ENCODE assay signal across 1 cellular context in the genomic region with DNA sequence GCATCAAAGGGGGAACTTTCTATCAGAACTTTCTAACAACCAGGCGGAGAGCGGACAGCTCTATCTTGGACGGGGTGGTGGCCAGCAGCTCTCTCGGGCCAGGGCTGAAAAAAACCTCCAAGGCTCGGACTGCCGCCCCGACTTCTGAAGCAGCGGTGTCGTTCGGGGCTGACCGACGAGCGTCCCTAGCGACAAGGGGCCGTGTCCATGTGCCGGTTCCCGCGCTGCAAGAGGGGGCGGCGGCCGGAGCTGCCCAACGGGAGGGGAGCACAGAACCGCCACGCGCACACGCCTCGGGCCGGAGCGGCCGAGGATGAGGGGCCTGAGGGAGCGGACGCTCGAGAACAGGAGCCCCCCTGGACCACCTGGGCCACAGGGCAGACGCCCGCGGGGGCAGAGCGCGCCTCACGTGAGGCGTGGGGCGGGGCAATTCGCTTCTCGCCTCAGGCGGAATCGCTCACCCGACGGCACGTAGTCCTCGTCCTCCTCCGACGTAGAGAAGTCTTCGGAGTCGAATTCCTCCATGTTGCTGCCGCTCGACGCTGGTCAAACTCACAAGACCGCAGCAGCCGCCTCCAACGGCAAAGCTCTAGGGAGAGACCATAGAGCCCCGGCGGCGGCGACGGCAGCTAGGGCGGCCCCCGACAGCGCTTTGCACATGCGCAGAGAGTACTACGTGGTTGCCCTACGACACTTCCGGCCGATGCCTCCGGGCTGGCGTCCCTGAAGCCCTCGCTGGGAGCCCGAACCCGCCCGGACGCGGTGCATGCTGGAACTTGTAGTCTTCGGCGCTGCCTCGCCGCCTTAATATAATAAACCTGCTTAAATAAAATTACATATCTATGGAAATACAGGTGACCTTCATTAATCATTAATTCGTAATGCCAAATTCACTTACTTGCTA.
TF ChIP-seq lines count a peak whose summit lies in the region.

A gene (minus strand): TSS at position 676 of the 904 bp plus-strand sequence. CDS start 151 bp downstream, at position 525.

TF ChIP-seq in HepG2, 621 proteins besides CTCF, POLR2A, EP300 and RAD21 (continued from another document and continues in another):
- TF ChIP-seq, protein P1, sequence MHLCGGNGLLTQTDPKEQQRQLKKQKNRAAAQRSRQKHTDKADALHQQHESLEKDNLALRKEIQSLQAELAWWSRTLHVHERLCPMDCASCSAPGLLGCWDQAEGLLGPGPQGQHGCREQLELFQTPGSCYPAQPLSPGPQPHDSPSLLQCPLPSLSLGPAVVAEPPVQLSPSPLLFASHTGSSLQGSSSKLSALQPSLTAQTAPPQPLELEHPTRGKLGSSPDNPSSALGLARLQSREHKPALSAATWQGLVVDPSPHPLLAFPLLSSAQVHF (CRISPR knock-in tag; IDR thresholded peaks at IDR 0.05): peak; percentile 97
- TF ChIP-seq PAX8 (CRISPR knock-in tag; IDR thresholded peaks at IDR 0.05; ENCODE audit: borderline replicate concordance) (no peak), SOX6 (IDR thresholded peaks at IDR 0.05) (no peak), SOX6 (CRISPR knock-in tag; IDR thresholded peaks at IDR 0.05) (peak; percentile 59), ZNF720 (CRISPR knock-in tag; IDR thresholded peaks at IDR 0.05) (peak; percentile 92), ZMYM4 (CRISPR knock-in tag; IDR thresholded peaks at IDR 0.05) (peak; percentile 87), ZNF607 (CRISPR knock-in tag; IDR thresholded peaks at IDR 0.05; ENCODE audit: borderline replicate concordance) (peak; percentile 99), IRF2 (CRISPR knock-in tag; IDR thresholded peaks at IDR 0.05) (no peak; the same call in 1 of the 2 replicates), EED (CRISPR knock-in tag; IDR thresholded peaks at IDR 0.05) (no peak), HDAC2 (CRISPR knock-in tag; IDR thresholded peaks at IDR 0.05) (peak; percentile 89), DNMT1 (CRISPR knock-in tag; IDR thresholded peaks at IDR 0.05) (peak; percentile 77; the same call in 1 of the 2 replicates), NONO (IDR thresholded peaks at IDR 0.05) (no peak), NONO (CRISPR knock-in tag; conservative IDR thresholded peaks at IDR 0.05) (peak; percentile 79), MEIS2 (CRISPR knock-in tag; IDR thresholded peaks at IDR 0.05) (peak; percentile 76; the same call in 1 of the 2 replicates), ZNF7 (CRISPR knock-in tag; IDR thresholded peaks at IDR 0.05) (no peak), SRY (CRISPR knock-in tag; IDR thresholded peaks at IDR 0.05) (peak; percentile 99), TP53 (CRISPR knock-in tag; conservative IDR thresholded peaks at IDR 0.05) (peak; percentile 82; the same call in 1 of the 2 replicates), TBX2 (CRISPR knock-in tag; IDR thresholded peaks at IDR 0.05; ENCODE audit: borderline replicate concordance) (peak; percentile 92), GFI1 (CRISPR knock-in tag; IDR thresholded peaks at IDR 0.05; ENCODE audit: borderline replicate concordance) (peak; percentile 79; the same call in 1 of the 2 replicates), GTF3A (CRISPR knock-in tag; conservative IDR thresholded peaks at IDR 0.05) (0 out of 2 replicates have a peak, but pooled peaks have one; percentile 60), TAF1 (CRISPR knock-in tag; IDR thresholded peaks at IDR 0.05) (peak; percentile 59), ZFP82 (CRISPR knock-in tag; IDR thresholded peaks at IDR 0.05; ENCODE audit: borderline replicate concordance) (peak; percentile 40; the same call in 1 of the 2 replicates), ZNF547 (CRISPR knock-in tag; IDR thresholded peaks at IDR 0.05) (peak; percentile 99), ZNF776 (CRISPR knock-in tag; IDR thresholded peaks at IDR 0.05) (peak; percentile 98), STAT5B (CRISPR knock-in tag; IDR thresholded peaks at IDR 0.05) (0 out of 2 replicates have a peak, but pooled peaks have one; percentile 27), SUZ12 (IDR thresholded peaks at IDR 0.05; ENCODE audit: low read depth, low read length) (peak; percentile 76), ARNT2 (CRISPR knock-in tag; IDR thresholded peaks at IDR 0.05; ENCODE audit: low read depth) (peak; percentile 95), HNRNPL (IDR thresholded peaks at IDR 0.05; ENCODE audit: low read depth, low read length) (no peak; the same call in 1 of the 2 replicates), NRL (CRISPR knock-in tag; IDR thresholded peaks at IDR 0.05; ENCODE audit: borderline replicate concordance) (peak; percentile 100), ZFP36 (IDR thresholded peaks at IDR 0.05; ENCODE audit: borderline replicate concordance, low read depth, low read length, partially characterized antibody) (peak; percentile 28), KDM1A (CRISPR knock-in tag; IDR thresholded peaks at IDR 0.05) (peak; percentile 48; the same call in 1 of the 2 replicates), RORA (CRISPR knock-in tag; IDR thresholded peaks at IDR 0.05) (no peak), SAP130 (CRISPR knock-in tag; IDR thresholded peaks at IDR 0.05; ENCODE audit: low read depth) (peak; percentile 99), ZNF430 (CRISPR knock-in tag; IDR thresholded peaks at IDR 0.05) (peak; percentile 98), NAIF1 (CRISPR knock-in tag; IDR thresholded peaks at IDR 0.05; ENCODE audit: borderline replicate concordance) (no peak; the same call in 1 of the 2 replicates)
- TF ChIP-seq, protein P2, sequence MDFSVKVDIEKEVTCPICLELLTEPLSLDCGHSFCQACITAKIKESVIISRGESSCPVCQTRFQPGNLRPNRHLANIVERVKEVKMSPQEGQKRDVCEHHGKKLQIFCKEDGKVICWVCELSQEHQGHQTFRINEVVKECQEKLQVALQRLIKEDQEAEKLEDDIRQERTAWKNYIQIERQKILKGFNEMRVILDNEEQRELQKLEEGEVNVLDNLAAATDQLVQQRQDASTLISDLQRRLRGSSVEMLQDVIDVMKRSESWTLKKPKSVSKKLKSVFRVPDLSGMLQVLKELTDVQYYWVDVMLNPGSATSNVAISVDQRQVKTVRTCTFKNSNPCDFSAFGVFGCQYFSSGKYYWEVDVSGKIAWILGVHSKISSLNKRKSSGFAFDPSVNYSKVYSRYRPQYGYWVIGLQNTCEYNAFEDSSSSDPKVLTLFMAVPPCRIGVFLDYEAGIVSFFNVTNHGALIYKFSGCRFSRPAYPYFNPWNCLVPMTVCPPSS (IDR thresholded peaks at IDR 0.05): no peak
- TF ChIP-seq, protein P3, sequence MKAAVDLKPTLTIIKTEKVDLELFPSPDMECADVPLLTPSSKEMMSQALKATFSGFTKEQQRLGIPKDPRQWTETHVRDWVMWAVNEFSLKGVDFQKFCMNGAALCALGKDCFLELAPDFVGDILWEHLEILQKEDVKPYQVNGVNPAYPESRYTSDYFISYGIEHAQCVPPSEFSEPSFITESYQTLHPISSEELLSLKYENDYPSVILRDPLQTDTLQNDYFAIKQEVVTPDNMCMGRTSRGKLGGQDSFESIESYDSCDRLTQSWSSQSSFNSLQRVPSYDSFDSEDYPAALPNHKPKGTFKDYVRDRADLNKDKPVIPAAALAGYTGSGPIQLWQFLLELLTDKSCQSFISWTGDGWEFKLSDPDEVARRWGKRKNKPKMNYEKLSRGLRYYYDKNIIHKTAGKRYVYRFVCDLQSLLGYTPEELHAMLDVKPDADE (CRISPR knock-in tag; IDR thresholded peaks at IDR 0.05): no peak
- TF ChIP-seq, protein P4, sequence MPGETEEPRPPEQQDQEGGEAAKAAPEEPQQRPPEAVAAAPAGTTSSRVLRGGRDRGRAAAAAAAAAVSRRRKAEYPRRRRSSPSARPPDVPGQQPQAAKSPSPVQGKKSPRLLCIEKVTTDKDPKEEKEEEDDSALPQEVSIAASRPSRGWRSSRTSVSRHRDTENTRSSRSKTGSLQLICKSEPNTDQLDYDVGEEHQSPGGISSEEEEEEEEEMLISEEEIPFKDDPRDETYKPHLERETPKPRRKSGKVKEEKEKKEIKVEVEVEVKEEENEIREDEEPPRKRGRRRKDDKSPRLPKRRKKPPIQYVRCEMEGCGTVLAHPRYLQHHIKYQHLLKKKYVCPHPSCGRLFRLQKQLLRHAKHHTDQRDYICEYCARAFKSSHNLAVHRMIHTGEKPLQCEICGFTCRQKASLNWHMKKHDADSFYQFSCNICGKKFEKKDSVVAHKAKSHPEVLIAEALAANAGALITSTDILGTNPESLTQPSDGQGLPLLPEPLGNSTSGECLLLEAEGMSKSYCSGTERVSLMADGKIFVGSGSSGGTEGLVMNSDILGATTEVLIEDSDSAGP (CRISPR knock-in tag; IDR thresholded peaks at IDR 0.05; ENCODE audit: borderline replicate concordance): peak; percentile 93; the same call in 1 of the 2 replicates
- TF ChIP-seq, protein P5, sequence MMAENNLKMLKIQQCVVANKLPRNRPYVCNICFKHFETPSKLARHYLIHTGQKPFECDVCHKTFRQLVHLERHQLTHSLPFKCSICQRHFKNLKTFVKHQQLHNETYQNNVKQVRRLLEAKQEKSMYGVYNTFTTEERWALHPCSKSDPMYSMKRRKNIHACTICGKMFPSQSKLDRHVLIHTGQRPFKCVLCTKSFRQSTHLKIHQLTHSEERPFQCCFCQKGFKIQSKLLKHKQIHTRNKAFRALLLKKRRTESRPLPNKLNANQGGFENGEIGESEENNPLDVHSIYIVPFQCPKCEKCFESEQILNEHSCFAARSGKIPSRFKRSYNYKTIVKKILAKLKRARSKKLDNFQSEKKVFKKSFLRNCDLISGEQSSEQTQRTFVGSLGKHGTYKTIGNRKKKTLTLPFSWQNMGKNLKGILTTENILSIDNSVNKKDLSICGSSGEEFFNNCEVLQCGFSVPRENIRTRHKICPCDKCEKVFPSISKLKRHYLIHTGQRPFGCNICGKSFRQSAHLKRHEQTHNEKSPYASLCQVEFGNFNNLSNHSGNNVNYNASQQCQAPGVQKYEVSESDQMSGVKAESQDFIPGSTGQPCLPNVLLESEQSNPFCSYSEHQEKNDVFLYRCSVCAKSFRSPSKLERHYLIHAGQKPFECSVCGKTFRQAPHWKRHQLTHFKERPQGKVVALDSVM (CRISPR knock-in tag; IDR thresholded peaks at IDR 0.05): peak; percentile 36; the same call in 1 of the 2 replicates
- TF ChIP-seq, protein P6, sequence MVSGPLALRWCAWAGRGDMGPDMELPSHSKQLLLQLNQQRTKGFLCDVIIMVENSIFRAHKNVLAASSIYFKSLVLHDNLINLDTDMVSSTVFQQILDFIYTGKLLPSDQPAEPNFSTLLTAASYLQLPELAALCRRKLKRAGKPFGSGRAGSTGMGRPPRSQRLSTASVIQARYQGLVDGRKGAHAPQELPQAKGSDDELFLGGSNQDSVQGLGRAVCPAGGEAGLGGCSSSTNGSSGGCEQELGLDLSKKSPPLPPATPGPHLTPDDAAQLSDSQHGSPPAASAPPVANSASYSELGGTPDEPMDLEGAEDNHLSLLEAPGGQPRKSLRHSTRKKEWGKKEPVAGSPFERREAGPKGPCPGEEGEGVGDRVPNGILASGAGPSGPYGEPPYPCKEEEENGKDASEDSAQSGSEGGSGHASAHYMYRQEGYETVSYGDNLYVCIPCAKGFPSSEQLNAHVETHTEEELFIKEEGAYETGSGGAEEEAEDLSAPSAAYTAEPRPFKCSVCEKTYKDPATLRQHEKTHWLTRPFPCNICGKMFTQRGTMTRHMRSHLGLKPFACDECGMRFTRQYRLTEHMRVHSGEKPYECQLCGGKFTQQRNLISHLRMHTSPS (CRISPR knock-in tag; IDR thresholded peaks at IDR 0.05; ENCODE audit: low read depth): 0 out of 2 replicates have a peak, but pooled peaks have one; percentile 41
- TF ChIP-seq, protein P7, sequence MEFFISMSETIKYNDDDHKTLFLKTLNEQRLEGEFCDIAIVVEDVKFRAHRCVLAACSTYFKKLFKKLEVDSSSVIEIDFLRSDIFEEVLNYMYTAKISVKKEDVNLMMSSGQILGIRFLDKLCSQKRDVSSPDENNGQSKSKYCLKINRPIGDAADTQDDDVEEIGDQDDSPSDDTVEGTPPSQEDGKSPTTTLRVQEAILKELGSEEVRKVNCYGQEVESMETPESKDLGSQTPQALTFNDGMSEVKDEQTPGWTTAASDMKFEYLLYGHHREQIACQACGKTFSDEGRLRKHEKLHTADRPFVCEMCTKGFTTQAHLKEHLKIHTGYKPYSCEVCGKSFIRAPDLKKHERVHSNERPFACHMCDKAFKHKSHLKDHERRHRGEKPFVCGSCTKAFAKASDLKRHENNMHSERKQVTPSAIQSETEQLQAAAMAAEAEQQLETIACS (CRISPR knock-in tag; IDR thresholded peaks at IDR 0.05): no peak
- TF ChIP-seq, protein P8, sequence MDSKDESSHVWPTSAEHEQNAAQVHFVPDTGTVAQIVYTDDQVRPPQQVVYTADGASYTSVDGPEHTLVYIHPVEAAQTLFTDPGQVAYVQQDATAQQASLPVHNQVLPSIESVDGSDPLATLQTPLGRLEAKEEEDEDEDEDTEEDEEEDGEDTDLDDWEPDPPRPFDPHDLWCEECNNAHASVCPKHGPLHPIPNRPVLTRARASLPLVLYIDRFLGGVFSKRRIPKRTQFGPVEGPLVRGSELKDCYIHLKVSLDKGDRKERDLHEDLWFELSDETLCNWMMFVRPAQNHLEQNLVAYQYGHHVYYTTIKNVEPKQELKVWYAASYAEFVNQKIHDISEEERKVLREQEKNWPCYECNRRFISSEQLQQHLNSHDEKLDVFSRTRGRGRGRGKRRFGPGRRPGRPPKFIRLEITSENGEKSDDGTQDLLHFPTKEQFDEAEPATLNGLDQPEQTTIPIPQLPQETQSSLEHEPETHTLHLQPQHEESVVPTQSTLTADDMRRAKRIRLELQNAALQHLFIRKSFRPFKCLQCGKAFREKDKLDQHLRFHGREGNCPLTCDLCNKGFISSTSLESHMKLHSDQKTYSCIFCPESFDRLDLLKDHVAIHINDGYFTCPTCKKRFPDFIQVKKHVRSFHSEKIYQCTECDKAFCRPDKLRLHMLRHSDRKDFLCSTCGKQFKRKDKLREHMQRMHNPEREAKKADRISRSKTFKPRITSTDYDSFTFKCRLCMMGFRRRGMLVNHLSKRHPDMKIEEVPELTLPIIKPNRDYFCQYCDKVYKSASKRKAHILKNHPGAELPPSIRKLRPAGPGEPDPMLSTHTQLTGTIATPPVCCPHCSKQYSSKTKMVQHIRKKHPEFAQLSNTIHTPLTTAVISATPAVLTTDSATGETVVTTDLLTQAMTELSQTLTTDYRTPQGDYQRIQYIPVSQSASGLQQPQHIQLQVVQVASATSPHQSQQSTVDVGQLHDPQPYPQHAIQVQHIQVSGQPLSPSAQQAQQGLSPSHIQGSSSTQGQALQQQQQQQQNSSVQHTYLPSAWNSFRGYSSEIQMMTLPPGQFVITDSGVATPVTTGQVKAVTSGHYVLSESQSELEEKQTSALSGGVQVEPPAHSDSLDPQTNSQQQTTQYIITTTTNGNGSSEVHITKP (CRISPR knock-in tag; IDR thresholded peaks at IDR 0.05; ENCODE audit: low read depth): peak; percentile 71; the same call in 1 of the 2 replicates
- TF ChIP-seq, protein P9, sequence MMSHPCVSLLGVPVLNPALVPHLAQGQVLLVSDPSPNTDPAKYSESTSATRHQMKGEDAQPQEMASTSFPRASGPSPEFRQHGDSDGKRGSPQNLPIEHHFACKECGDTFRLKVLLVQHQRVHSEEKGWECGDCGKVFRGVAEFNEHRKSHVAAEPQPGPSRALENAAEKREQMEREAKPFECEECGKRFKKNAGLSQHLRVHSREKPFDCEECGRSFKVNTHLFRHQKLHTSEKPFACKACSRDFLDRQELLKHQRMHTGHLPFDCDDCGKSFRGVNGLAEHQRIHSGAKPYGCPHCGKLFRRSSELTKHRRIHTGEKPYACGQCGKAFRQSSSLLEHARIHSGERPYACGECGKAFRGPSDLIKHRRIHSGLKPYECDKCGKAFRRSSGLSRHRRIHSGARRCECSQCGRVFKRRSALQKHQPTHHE (CRISPR knock-in tag; IDR thresholded peaks at IDR 0.05; ENCODE audit: borderline replicate concordance): peak; percentile 91; the same call in 1 of the 2 replicates
